In the genomic region with DNA sequence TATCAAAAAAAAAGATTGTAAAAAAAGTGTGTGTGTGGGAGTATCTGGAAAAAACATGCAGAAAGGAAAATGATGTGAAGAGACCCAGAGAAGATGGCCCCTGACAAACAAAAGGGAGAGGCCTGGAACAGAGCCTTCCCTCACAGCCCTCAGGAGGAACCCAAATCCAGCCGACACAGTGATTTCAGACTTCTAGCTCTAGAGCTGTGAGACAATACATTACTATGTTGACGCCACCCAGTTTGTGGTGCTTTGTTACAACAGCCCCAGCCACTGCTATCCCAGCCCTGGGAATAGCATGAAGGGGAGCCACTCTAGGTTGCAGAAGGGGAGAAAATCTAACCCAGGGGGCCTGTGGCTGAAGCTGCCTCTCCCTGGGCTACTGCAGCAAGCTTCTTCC, we compare ENCODE assay signal across 25 cellular contexts. TPM values are rescaled to one million over a fixed set of nuclear protein-coding genes. Genes with fewer than 3 reads are reported as not detected.
"Had no signal": no experiment of that assay in that cellular context is flagged by ENCODE, and none has a peak within 500 bp of the region (broad histone marks: within the 10 kb centered on the region; RNA-seq: fewer than 3 reads in every experiment).

No MANE protein-coding gene starts in this region.

- H3K27ac ChIP-seq: brain microvascular endothelial cell, SK-N-MC, VCaP had no signal

- DNase-seq: activated CD4-positive, alpha-beta memory T cell treated with anti-CD3 and anti-CD28 coated beads for 36 hours; activated CD4-positive, alpha-beta T cell treated with anti-CD3 and anti-CD28 coated beads, Interleukin-2, amount 10 ng/mL, durations not matched to agents 7 days and 5 days; activated CD4-positive, CD25-positive, alpha-beta regulatory T cell; activated CD8-positive, alpha-beta memory T cell treated with anti-CD3 and anti-CD28 coated beads for 24 hours; activated gamma-delta T cell treated with Interleukin-2 at 50 U/mL for 16 hours; activated naive CD4-positive, alpha-beta T cell treated with anti-CD3 and anti-CD28 coated beads, Interleukin-2, amount 10 ng/mL, durations not matched to agents 7 days and 5 days; activated naive CD8-positive, alpha-beta T cell treated with anti-CD3 and anti-CD28 coated beads for 36 hours; activated T-cell treated with anti-CD3 and anti-CD28 coated beads, Interleukin-2, amount 50 U/mL, for 72 hours; brain microvascular endothelial cell; IMR-90; Kasumi-1; KBM-7; NCI-H146; NCI-H1930; NCI-H2171; NCI-H2227 treated with DMSO at 0.1 percent for 48 hours; NCI-H446 treated with DMSO at 0.1 percent for 48 hours; NCI-H524 treated with DMSO at 0.1 percent for 48 hours; NCI-H774; SIG-M5; T-helper 1 cell had no signal

- H3K4me1 Mint-ChIP-seq: activated CD4-positive, alpha-beta T cell treated with anti-CD3 and anti-CD28 coated beads, Interleukin-2, amount 10 ng/mL, durations not matched to agents 7 days and 5 days; activated naive CD4-positive, alpha-beta T cell treated with anti-CD3 and anti-CD28 coated beads, Interleukin-2, amount 10 ng/mL, durations not matched to agents 7 days and 5 days; activated naive CD8-positive, alpha-beta T cell treated with anti-CD3 and anti-CD28 coated beads for 36 hours had no signal

- H3K36me3 Mint-ChIP-seq: activated CD4-positive, alpha-beta memory T cell treated with anti-CD3 and anti-CD28 coated beads for 36 hours; activated naive CD4-positive, alpha-beta T cell treated with anti-CD3 and anti-CD28 coated beads, Interleukin-2, amount 10 ng/mL, durations not matched to agents 7 days and 5 days; activated naive CD8-positive, alpha-beta T cell treated with anti-CD3 and anti-CD28 coated beads for 36 hours had no signal

- H3K4me3 ChIP-seq: SK-N-MC had no signal

- ATAC-seq: activated T-cell treated with anti-CD3 and anti-CD28 coated beads, Interleukin-2, amount 50 U/mL, for 72 hours had no signal

- H3K36me3 ChIP-seq: brain microvascular endothelial cell had no signal

- H3K4me3 Mint-ChIP-seq: activated CD4-positive, alpha-beta memory T cell treated with anti-CD3 and anti-CD28 coated beads for 36 hours; activated CD4-positive, alpha-beta T cell treated with anti-CD3 and anti-CD28 coated beads, Interleukin-2, amount 10 ng/mL, durations not matched to agents 7 days and 5 days; activated naive CD4-positive, alpha-beta T cell treated with anti-CD3 and anti-CD28 coated beads, Interleukin-2, amount 10 ng/mL, durations not matched to agents 7 days and 5 days; activated naive CD8-positive, alpha-beta T cell treated with anti-CD3 and anti-CD28 coated beads for 36 hours; activated T-cell treated with anti-CD3 and anti-CD28 coated beads, Interleukin-2, amount 50 U/mL, for 72 hours had no signal

- H3K9me3 Mint-ChIP-seq: activated CD4-positive, alpha-beta T cell treated with anti-CD3 and anti-CD28 coated beads, Interleukin-2, amount 10 ng/mL, durations not matched to agents 7 days and 5 days; activated naive CD8-positive, alpha-beta T cell treated with anti-CD3 and anti-CD28 coated beads for 36 hours; activated T-helper 2 cell treated with anti-CD3 and anti-CD28 coated beads, Interferon-gamma antibody, Interleukin-2, Interleukin-4, amounts not matched to agents 10 μg/mL and 5 μg/mL and 100 μg/mL, durations not matched to agents 14 hours and 24 hours and 36 hours had no signal

RNA-seq across cellular contexts. Expression of a gene that starts 59.0 kb away (rescaled TPM):
- total RNA-seq: activated naive CD8-positive, alpha-beta T cell treated with anti-CD3 and anti-CD28 coated beads for 36 hours; IMR-90; OCI-LY7 had no signal
